ENCODE assay signal across 8 cellular contexts in the genomic region with DNA sequence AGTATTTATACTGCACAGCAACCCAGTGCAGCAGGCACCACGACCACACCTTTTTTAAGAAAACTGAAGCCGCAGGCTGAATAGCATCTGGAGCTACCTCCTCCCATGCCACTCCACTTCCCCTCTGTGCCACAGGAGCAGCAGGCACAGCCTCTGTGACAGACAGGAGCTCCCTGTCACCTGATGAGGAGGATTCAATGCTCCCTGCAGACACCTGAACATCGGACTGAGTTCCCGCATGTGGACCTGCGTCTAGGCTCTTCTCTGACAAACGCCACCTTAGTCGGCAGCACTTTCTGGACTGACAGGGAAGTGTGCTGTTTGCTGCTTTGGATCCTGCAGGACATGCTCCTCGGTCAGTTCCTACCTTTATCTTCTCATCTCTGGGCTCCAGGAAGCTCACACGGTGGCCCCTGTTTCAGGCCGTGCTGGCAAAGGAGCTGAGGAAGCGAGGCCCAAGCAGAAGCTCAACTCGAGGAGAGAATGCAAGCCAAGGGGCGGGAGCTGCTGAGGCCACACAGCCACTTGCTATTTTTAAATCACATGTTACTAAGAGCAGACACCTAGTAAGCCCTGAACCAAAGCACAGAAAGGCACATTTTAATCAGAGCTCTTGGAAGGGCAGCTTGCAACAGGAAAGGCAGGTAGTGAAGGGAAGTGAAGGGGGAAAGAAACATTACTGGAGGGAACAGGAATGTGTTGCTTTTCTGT. TPM values are rescaled to one million over a fixed set of nuclear protein-coding genes. Genes with fewer than 3 reads are reported as not detected.
DNase-seq lines count a peak whose midpoint lies in the region; ATAC-seq and TF ChIP-seq lines count a peak whose summit lies in the region.

No MANE protein-coding gene starts in this region.

- H3K4me3 ChIP-seq in GM06990 (replicated peaks; ENCODE audit: low read depth, low read length), result peak overlapping the region; percentile 61
- no peak overlapping the region for H3K4me3 ChIP-seq in gastroesophageal sphincter
- H3K4me3 ChIP-seq in upper lobe of left lung, result no peak overlapping the region

- H3K4me1 ChIP-seq in gastroesophageal sphincter (peaks cover 0 to 13% (median 5%) of the 10 kb centered on the region in 3 donors), upper lobe of left lung (peaks cover 0 to 10% (median 6%) of the 10 kb centered on the region in 4 donors)

- peak; percentile 33 for ATAC-seq in GM19324 (IDR thresholded peaks at IDR 0.05; ENCODE audit: low FRiP score, unreplicated experiment)
- ATAC-seq in HG03432 (IDR thresholded peaks at IDR 0.05; ENCODE audit: unreplicated experiment), result peak; percentile 46
- peak; percentile 52 for ATAC-seq in gastroesophageal sphincter
- no peak for ATAC-seq in upper lobe of left lung (ENCODE audit: low FRiP score in 2 of 2)

- H3K36me3 ChIP-seq in GM06990 (ENCODE audit: control insufficient read depth, insufficient read depth, low read length), result peaks cover 28% of the 10 kb centered on the region
- peaks cover 0 to 52% of the 10 kb centered on the region in 2 donors for H3K36me3 ChIP-seq in gastroesophageal sphincter
- H3K36me3 ChIP-seq in upper lobe of left lung, result peaks cover 0 to 45% (median 11%) of the 10 kb centered on the region in 4 donors

- H3K27ac ChIP-seq in gastroesophageal sphincter (no peak overlapping the region), upper lobe of left lung (no peak overlapping the region)

- H3K27me3 ChIP-seq in GM06990 (replicated peaks; ENCODE audit: control insufficient read depth, insufficient read depth, low read length) (no peaks in the 10 kb centered on the region), gastroesophageal sphincter (no peaks in the 10 kb centered on the region), upper lobe of left lung (no peaks in the 10 kb centered on the region)

- TF ChIP-seq POLR2A in gastroesophageal sphincter (IDR thresholded peaks at IDR 0.05), result no peak
- no peak for TF ChIP-seq POLR2A in upper lobe of left lung (IDR thresholded peaks at IDR 0.05)

- 30 to 56% methylated on average over 2 to 7 of the region's 13 CpGs for WGBS in gastroesophageal sphincter (ENCODE audit: low coverage in 1 of 2), 2 donors
- WGBS in upper lobe of left lung, 2 donors, result 54 to 65% methylated on average over 13 of the region's 13 CpGs

- H3K9me3 ChIP-seq in gastroesophageal sphincter, result no peaks in the 10 kb centered on the region
- H3K9me3 ChIP-seq in upper lobe of left lung, result no peaks in the 10 kb centered on the region

- TF ChIP-seq EP300 in gastroesophageal sphincter (IDR thresholded peaks at IDR 0.05) (no peak), upper lobe of left lung (IDR thresholded peaks at IDR 0.05) (no peak)

- DNase-seq in GM06990 (ENCODE audit: extremely low read depth, insufficient read length) (peak; percentile 50), upper lobe of left lung (no peak), SHP77 treated with DMSO at 0.1 percent for 48 hours (lab: John Stamatoyannopoulos, UW) (no peak), NCI-H2107 (lab: John Stamatoyannopoulos, UW) (no peak), HUDEP-2 (lab: John Stamatoyannopoulos, UW; ENCODE audit: unreplicated experiment in 76 of 76) (no peak)

- no peak for TF ChIP-seq CTCF in GM06990 (IDR thresholded peaks at IDR 0.05; ENCODE audit: insufficient read depth, low read length, poor library complexity, severe bottlenecking)
- no peak for TF ChIP-seq CTCF in gastroesophageal sphincter (IDR thresholded peaks at IDR 0.05)
- TF ChIP-seq CTCF in upper lobe of left lung (IDR thresholded peaks at IDR 0.05), result no peak

RNA-seq across cellular contexts. Expression of gene VOPP1, which starts 56.6 kb away (rescaled TPM):
- total RNA-seq in gastroesophageal sphincter, result 10 to 100 TPM; 20.5 to 51.6 (median 33.4) TPM
- total RNA-seq in upper lobe of left lung, result 10 to 100 TPM; 27.2 to 67.6 (median 45.0) TPM

Comparison
In these comparisons a context has a peak if more than half of its experiments do, and no peak if none do; other contexts are left out.
1. ATAC-seq: peak in GM19324 (single experiment), HG03432 (single experiment) and gastroesophageal sphincter (single experiment); none in upper lobe of left lung (0 of 2).